In the genomic region with DNA sequence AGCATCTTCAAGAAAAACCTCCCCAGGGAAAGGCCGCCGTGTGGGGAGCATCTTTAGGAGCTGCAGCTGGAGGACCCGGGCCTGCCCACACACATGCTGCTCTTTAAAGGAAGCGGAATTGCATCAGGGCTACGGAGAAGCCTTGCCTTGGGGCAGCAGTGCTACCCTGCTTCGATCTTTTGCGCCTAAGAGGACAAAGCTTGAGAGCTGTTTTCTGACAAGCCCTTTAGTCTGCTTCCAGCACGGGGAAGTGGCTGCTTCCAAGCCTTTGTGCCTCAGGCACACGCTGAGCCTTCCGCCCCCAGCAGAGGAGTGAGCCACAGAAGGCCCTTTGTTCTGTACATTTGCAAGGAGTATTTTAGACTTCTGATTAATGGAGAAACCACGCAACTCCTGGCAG, we compare ENCODE assay signal across 8 cellular contexts. TPM values are rescaled to one million over a fixed set of nuclear protein-coding genes. Genes with fewer than 3 reads are reported as not detected.
DNase-seq lines count a peak whose midpoint lies in the region; ATAC-seq and TF ChIP-seq lines count a peak whose summit lies in the region.

No MANE protein-coding gene starts in this region.

- DNase-seq in Ammon's horn (ENCODE audit: low spot score) (peak; percentile 95), NCI-H2107 (lab: John Stamatoyannopoulos, UW) (peak; percentile 82), cardiac fibroblast (ENCODE audit: low read depth in 2 of 2) (peak; percentile 65 to 85), lung (ENCODE audit: low spot score) (no peak), mucosa of descending colon (no peak)

- peaks cover 4 to 6% of the 10 kb centered on the region in 2 donors for H3K36me3 ChIP-seq in lung (ENCODE audit: control insufficient read depth in 2 of 2, insufficient read depth in 2 of 2, low read length in 2 of 2)
- no peaks in the 10 kb centered on the region for H3K36me3 ChIP-seq in mucosa of descending colon (ENCODE audit: low read depth)

- H3K9me3 ChIP-seq in lung (ENCODE audit: control insufficient read depth in 2 of 2, insufficient read depth in 1 of 2, low read length in 1 of 2) (no peaks in the 10 kb centered on the region), mucosa of descending colon (no peaks in the 10 kb centered on the region)

- peak overlapping the region; percentile 5 to 46 for H3K27ac ChIP-seq in lung (ENCODE audit: low read depth in 1 of 2, low read length in 1 of 2)

- no peak for TF ChIP-seq CTCF in cardiac fibroblast (IDR thresholded peaks at IDR 0.05; ENCODE audit: low read depth, low read length)
- no peak for TF ChIP-seq CTCF in lung (IDR thresholded peaks at IDR 0.05; ENCODE audit: control extremely low read depth, extremely low read depth)
- no peak for TF ChIP-seq CTCF in mucosa of descending colon (IDR thresholded peaks at IDR 0.05)

- intact Hi-C loops in mucosa of descending colon (cut with DNase I, micrococcal nuclease) = no loop called here

- ATAC-seq in lung (ENCODE audit: insufficient read depth, low FRiP score) (no peak), HG02759 (IDR thresholded peaks at IDR 0.05; ENCODE audit: unreplicated experiment) (no peak), mucosa of descending colon (no peak), HG02981 (IDR thresholded peaks at IDR 0.05; ENCODE audit: unreplicated experiment) (no peak), HG02870 (IDR thresholded peaks at IDR 0.05; ENCODE audit: unreplicated experiment) (no peak)

- peaks cover 0 to 4% of the 10 kb centered on the region in 2 donors for H3K4me1 ChIP-seq in lung (ENCODE audit: control insufficient read depth in 2 of 2, insufficient read depth in 2 of 2, low read length in 2 of 2)
- H3K4me1 ChIP-seq in mucosa of descending colon (ENCODE audit: low read depth) = no peaks in the 10 kb centered on the region

- H3K27me3 ChIP-seq in lung (ENCODE audit: control insufficient read depth, insufficient read depth) = no peaks in the 10 kb centered on the region

- no peak overlapping the region for H3K4me3 ChIP-seq in cardiac fibroblast (replicated peaks in 1 of 2; ENCODE audit: low read depth in 2 of 2, low read length in 2 of 2)
- no peak overlapping the region for H3K4me3 ChIP-seq in lung
- H3K4me3 ChIP-seq in mucosa of descending colon = no peak overlapping the region

- WGBS in lung, 2 donors = 61 to 76% methylated on average over 9 to 11 of the region's 11 CpGs

RNA-seq across cellular contexts. Expression of a gene that starts 31.5 kb away (rescaled TPM):
- total RNA-seq in lung (10 to 100 TPM; 39.4 to 39.6 TPM), mucosa of descending colon (10 to 100 TPM; 29.3 to 47.3 (median 36.5) TPM)
- 10 to 100 TPM; 30.6 to 59.8 TPM for polyA plus RNA-seq in lung

RNA-seq across cellular contexts. Expression of a gene that starts 31.8 kb away (rescaled TPM):
- total RNA-seq in lung = 10 to 100 TPM; 24.8 to 26.0 TPM
- polyA plus RNA-seq in lung = 10 to 100 TPM in 1 of 2 donors, 1 to 10 TPM in 1; 8.7 to 12.3 TPM
- 10 to 100 TPM; 26.1 to 29.9 (median 28.0) TPM for total RNA-seq in mucosa of descending colon

RNA-seq across cellular contexts. Expression of a gene that starts 34.7 kb away (rescaled TPM):
- total RNA-seq in lung (100 to 1,000 TPM; 181 to 225 TPM), mucosa of descending colon (100 to 1,000 TPM in 2 of 3 donors, 10 to 100 TPM in 1; 99.3 to 188 (median 104) TPM)
- polyA plus RNA-seq in lung = 10 to 100 TPM; 93.3 to 97.2 TPM

Comparison
In these comparisons a context has a peak if more than half of its experiments do, and no peak if none do; other contexts are left out.
1. DNase-seq: peak in Ammon's horn (single experiment), NCI-H2107 (single experiment) and cardiac fibroblast (2 of 2); none in lung (single experiment) and mucosa of descending colon (0 of 3).